ENCODE assay signal across 16 cellular contexts in genomic region chr14:100286484-100287191, GRCh38. TPM values are rescaled to one million over a fixed set of nuclear protein-coding genes. Genes with fewer than 3 reads are reported as not detected.
DNase-seq lines count a peak whose midpoint lies in the region; ATAC-seq and TF ChIP-seq lines count a peak whose summit lies in the region.
"Had no signal": no experiment of that assay in that cellular context is flagged by ENCODE, and none has a peak within 500 bp of the region (broad histone marks: within the 10 kb centered on the region; RNA-seq: fewer than 3 reads in every experiment).

No MANE protein-coding gene starts in this region.

- ATAC-seq in activated T-cell treated with anti-CD3 and anti-CD28 coated beads, Interleukin-2, amount 50 U/mL, for 4 hours, result no peak
- ATAC-seq in psoas muscle, result peak; percentile 57 to 71 (median 70)

- H3K4me3 Mint-ChIP-seq in activated T-cell treated with anti-CD3 and anti-CD28 coated beads, Interleukin-2, amount 50 U/mL, for 4 hours, result peak overlapping the region; percentile 79
- peak overlapping the region in 3 of 4 donors; percentile 4 to 73 (median 67) for H3K4me3 Mint-ChIP-seq in IgD-negative memory B cell
- peak overlapping the region in 4 of 5 donors; percentile 43 to 88 (median 76) for H3K4me3 Mint-ChIP-seq in immature natural killer cell

- peak overlapping the region in 1 of 3 donors; percentile 69 for H3K27ac Mint-ChIP-seq in IgD-negative memory B cell
- peak overlapping the region in 1 of 6 donors; percentile 17 for H3K27ac Mint-ChIP-seq in immature natural killer cell

- no peaks in the 10 kb centered on the region for H3K9me3 ChIP-seq in psoas muscle

- peaks cover 7% of the 10 kb centered on the region for H3K4me1 Mint-ChIP-seq in activated T-cell treated with anti-CD3 and anti-CD28 coated beads, Interleukin-2, amount 50 U/mL, for 4 hours (ENCODE audit: low read depth)
- H3K4me1 Mint-ChIP-seq in IgD-negative memory B cell, result peaks cover 0 to 9% (median 7%) of the 10 kb centered on the region in 3 donors
- peaks cover 10 to 20% of the 10 kb centered on the region in 2 donors for H3K4me1 Mint-ChIP-seq in immature natural killer cell

- peak overlapping the region; percentile 79 for H3K27ac ChIP-seq in psoas muscle
- H3K27ac ChIP-seq: cardiac muscle cell, KMS-11 had no signal

- DNase-seq in activated T-cell treated with anti-CD3 and anti-CD28 coated beads, Interleukin-2, amount 50 U/mL, for 4 hours, result no peak
- DNase-seq in activated T-cell treated with anti-CD3 and anti-CD28 coated beads for 4 hours (no peak), immature natural killer cell (no peak), psoas muscle (peak in 1 of 2 donors; percentile 57), activated gamma-delta T cell treated with Interleukin-2 at 50 U/mL for 16 hours (no peak), GM19238 (ENCODE audit: insufficient read length, low spot score) (no peak), iPS-NIHi11 (ENCODE audit: low spot score) (no peak)
- DNase-seq: erythroblast; mesenchymal stem cell; NCI-H187 treated with DMSO at 0.1 percent for 48 hours; NCI-H748 treated with DMSO at 0.1 percent for 48 hours; SHP77 treated with DMSO at 0.1 percent for 48 hours; stimulated activated naive B cell treated with anti-CD40 and anti-IgM and Interleukin-4, amounts not matched to agents 10 μg/mL and 1 μg/mL and 100 μg/mL, for 72 hours had no signal

- H3K36me3 Mint-ChIP-seq in activated T-cell treated with anti-CD3 and anti-CD28 coated beads, Interleukin-2, amount 50 U/mL, for 4 hours (ENCODE audit: insufficient read depth), result no peaks in the 10 kb centered on the region
- H3K36me3 Mint-ChIP-seq in IgD-negative memory B cell, result no peaks in the 10 kb centered on the region
- no peaks in the 10 kb centered on the region for H3K36me3 Mint-ChIP-seq in immature natural killer cell

- H3K36me3 ChIP-seq in psoas muscle (ENCODE audit: insufficient read depth in 1 of 2, low read depth in 1 of 2), result peaks cover 0 to 8% of the 10 kb centered on the region in 2 donors
- H3K36me3 ChIP-seq: cardiac muscle cell had no signal

- peaks cover 35% of the 10 kb centered on the region for H3K4me1 ChIP-seq in psoas muscle

- no peaks in the 10 kb centered on the region for H3K27me3 ChIP-seq in psoas muscle (ENCODE audit: insufficient read depth in 3 of 3, low read length in 2 of 3)
- H3K27me3 ChIP-seq: cardiac muscle cell had no signal

- no peaks in the 10 kb centered on the region for H3K9me3 Mint-ChIP-seq in activated T-cell treated with anti-CD3 and anti-CD28 coated beads, Interleukin-2, amount 50 U/mL, for 4 hours
- H3K9me3 Mint-ChIP-seq in IgD-negative memory B cell (no peaks in the 10 kb centered on the region), immature natural killer cell (no peaks in the 10 kb centered on the region)
- H3K9me3 Mint-ChIP-seq: stimulated activated naive B cell treated with anti-CD40 and anti-IgM and Interleukin-4, amounts not matched to agents 10 μg/mL and 1 μg/mL and 100 μg/mL, for 72 hours had no signal

- WGBS in psoas muscle, 3 donors, result 65 to 77% (median 68%) methylated on average over 10 of the region's 10 CpGs

- TF ChIP-seq CTCF in psoas muscle (IDR thresholded peaks at IDR 0.05), result no peak

- H3K4me3 ChIP-seq in psoas muscle, result no peak overlapping the region

- intact Hi-C loops in psoas muscle (cut with DNase I), result loop anchor here in 1 of 2 donors (5.0 kb wide), 1 partner anchor 91 kb away; the partner anchor contains the start of gene WDR25

- no peaks in the 10 kb centered on the region for H3K27me3 Mint-ChIP-seq in activated T-cell treated with anti-CD3 and anti-CD28 coated beads, Interleukin-2, amount 50 U/mL, for 4 hours (ENCODE audit: low read depth)
- H3K27me3 Mint-ChIP-seq in IgD-negative memory B cell, result no peaks in the 10 kb centered on the region
- H3K27me3 Mint-ChIP-seq in immature natural killer cell (ENCODE audit: low read depth in 3 of 3), result peaks cover 0 to 4% (median 2%) of the 10 kb centered on the region in 3 donors
- H3K27me3 Mint-ChIP-seq: stimulated activated naive B cell treated with anti-CD40 and anti-IgM and Interleukin-4, amounts not matched to agents 10 μg/mL and 1 μg/mL and 100 μg/mL, for 72 hours had no signal

RNA-seq across cellular contexts. Expression of gene SLC25A29, which starts 19.6 kb away (rescaled TPM):
- total RNA-seq in activated T-cell treated with anti-CD3 and anti-CD28 coated beads, Interleukin-2, amount 50 U/mL, for 4 hours, result 10 to 100 TPM in 1 of 3 donors, 1 to 10 TPM in 2; 6.2 to 10.8 (median 6.6) TPM
- 3.4 TPM for polyA plus RNA-seq in IgD-negative memory B cell
- polyA plus RNA-seq in immature natural killer cell, result 1 to 10 TPM; 4.2 to 5.6 (median 4.6) TPM
- 10 to 100 TPM in 1 of 4 donors, 1 to 10 TPM in 3; 5.0 to 14.8 (median 7.5) TPM for total RNA-seq in psoas muscle
- 1 to 10 TPM; 4.5 to 7.2 (median 6.7) TPM for polyA plus RNA-seq in psoas muscle

RNA-seq across cellular contexts. Expression of gene SLC25A47, which starts 36.5 kb away (rescaled TPM):
- total RNA-seq in activated T-cell treated with anti-CD3 and anti-CD28 coated beads, Interleukin-2, amount 50 U/mL, for 4 hours, result not detected
- not detected for polyA plus RNA-seq in IgD-negative memory B cell
- polyA plus RNA-seq in immature natural killer cell, result not detected
- under 1 TPM in 1 of 4 donors, not detected in 3; 0.12 TPM for total RNA-seq in psoas muscle
- polyA plus RNA-seq in psoas muscle, result under 1 TPM in 1 of 3 donors, not detected in 2; 0.03 TPM
- total RNA-seq: cardiac muscle cell had no signal

RNA-seq across cellular contexts. Expression of gene YY1, which starts 47.7 kb away (rescaled TPM):
- total RNA-seq in activated T-cell treated with anti-CD3 and anti-CD28 coated beads, Interleukin-2, amount 50 U/mL, for 4 hours, result 10 to 100 TPM; 81.3 to 90.1 (median 88.3) TPM
- polyA plus RNA-seq in IgD-negative memory B cell, result 17.7 TPM
- polyA plus RNA-seq in immature natural killer cell, result 10 to 100 TPM; 12.9 to 23.6 (median 15.9) TPM
- 10 to 100 TPM; 44.6 to 58.4 (median 53.3) TPM for total RNA-seq in psoas muscle
- polyA plus RNA-seq in psoas muscle, result 10 to 100 TPM; 23.8 to 44.3 (median 34.7) TPM

Comparison
In these comparisons a context has a peak if more than half of its experiments do, and no peak if none do; other contexts are left out.
1. ATAC-seq: peak in psoas muscle (4 of 4); none in activated T-cell treated with anti-CD3 and anti-CD28 coated beads, Interleukin-2, amount 50 U/mL, for 4 hours (0 of 2).
2. Peak in every context shown above with its lines, with median percentiles within 50 percentile points of each other: H3K4me3 Mint-ChIP-seq.